In the genomic region with DNA sequence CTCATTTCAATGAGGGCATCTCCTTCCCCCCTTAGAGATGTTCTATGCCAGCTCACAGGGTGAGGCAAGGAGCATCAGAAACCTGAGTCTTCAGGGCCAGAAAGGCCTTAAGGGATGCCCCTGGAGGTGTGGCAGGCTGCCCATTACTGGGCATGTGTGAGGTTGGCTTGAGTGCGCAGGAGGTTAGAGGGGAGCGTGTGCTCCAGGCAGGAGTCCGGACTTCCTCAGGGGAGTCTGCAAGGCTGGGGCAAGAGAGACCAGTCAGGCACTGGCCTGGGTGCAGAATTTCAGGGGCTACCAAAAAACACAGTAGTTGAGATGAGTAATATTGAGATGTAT, we compare ENCODE assay signal across 9 cellular contexts. TPM values are rescaled to one million over a fixed set of nuclear protein-coding genes. Genes with fewer than 3 reads are reported as not detected.
DNase-seq lines count a peak whose midpoint lies in the region; ATAC-seq and TF ChIP-seq lines count a peak whose summit lies in the region.
"Had no signal": no experiment of that assay in that cellular context is flagged by ENCODE, and none has a peak within 500 bp of the region (broad histone marks: within the 10 kb centered on the region; RNA-seq: fewer than 3 reads in every experiment).

No MANE protein-coding gene starts in this region.

- H3K4me3 Mint-ChIP-seq in stimulated activated naive CD8-positive, alpha-beta T cell treated with anti-CD3 and anti-CD28 coated beads, Interleukin-15, Interleukin-2, amounts not matched to agents 100 ng/mL and 50 ng/mL, for 24 hours: peak overlapping the region; percentile 78
- peak overlapping the region; percentile 69 for H3K4me3 Mint-ChIP-seq in MCF 10A (ENCODE audit: unreplicated experiment)

- DNase-seq in stimulated activated naive CD8-positive, alpha-beta T cell treated with anti-CD3 and anti-CD28 coated beads, Interleukin-15, Interleukin-2, amounts not matched to agents 100 U/mL and 50 U/mL, for 24 hours: no peak
- DNase-seq in MCF 10A (ENCODE audit: unreplicated experiment): no peak
- no peak for DNase-seq in AG08395 (ENCODE audit: low spot score)
- no peak for DNase-seq in stimulated activated CD4-positive, alpha-beta T cell treated with anti-CD3 and anti-CD28 coated beads, Interleukin-2, amount 100 ng/mL, for 24 hours
- DNase-seq in A172 (ENCODE audit: low spot score): no peak

- no peak for ATAC-seq in stimulated activated naive CD8-positive, alpha-beta T cell treated with anti-CD3 and anti-CD28 coated beads, Interleukin-15, Interleukin-2, amounts not matched to agents 100 U/mL and 50 U/mL, for 24 hours
- no peak for ATAC-seq in HG03571 (IDR thresholded peaks at IDR 0.05; ENCODE audit: unreplicated experiment)

- peak overlapping the region; percentile 54 to 58 for H3K4me3 ChIP-seq in mucosa of rectum (ENCODE audit: low read length in 2 of 2)

- peaks cover 24 to 26% of the 10 kb centered on the region in 2 donors for H3K4me1 ChIP-seq in mucosa of rectum (ENCODE audit: control insufficient read depth in 2 of 2, insufficient read depth in 2 of 2, low read length in 2 of 2)

- no peak for TF ChIP-seq CTCF in MCF 10A (IDR thresholded peaks at IDR 0.05; ENCODE audit: unreplicated experiment)

- H3K27me3 ChIP-seq in mucosa of rectum (ENCODE audit: control insufficient read depth in 2 of 2, insufficient read depth in 2 of 2, low read length in 2 of 2): peaks cover 0 to 6% of the 10 kb centered on the region in 2 donors

- no peak overlapping the region for H3K27ac ChIP-seq in mucosa of rectum (ENCODE audit: low read depth in 2 of 2, low read length in 2 of 2)

- peaks cover 6% of the 10 kb centered on the region for H3K27me3 Mint-ChIP-seq in stimulated activated naive CD8-positive, alpha-beta T cell treated with anti-CD3 and anti-CD28 coated beads, Interleukin-15, Interleukin-2, amounts not matched to agents 100 ng/mL and 50 ng/mL, for 24 hours
- H3K27me3 Mint-ChIP-seq in MCF 10A (ENCODE audit: insufficient read depth, unreplicated experiment): no peaks in the 10 kb centered on the region

- POLR2A ChIA-PET in MCF 10A (lab: Yijun Ruan, JAX): interaction anchor here (0.6 to 1.6 kb wide), 5 partner anchors 11 to 296 kb away, joined by 3 to 4 read pairs (median 3); no protein-coding TSS in a partner anchor

- H3K36me3 Mint-ChIP-seq in stimulated activated naive CD8-positive, alpha-beta T cell treated with anti-CD3 and anti-CD28 coated beads, Interleukin-15, Interleukin-2, amounts not matched to agents 100 ng/mL and 50 ng/mL, for 24 hours (ENCODE audit: low read depth): no peaks in the 10 kb centered on the region
- no peaks in the 10 kb centered on the region for H3K36me3 Mint-ChIP-seq in MCF 10A (ENCODE audit: insufficient read depth, unreplicated experiment)

- CTCF ChIA-PET in MCF 10A (lab: Yijun Ruan, JAX): interaction anchor here (0.6 to 1.5 kb wide), 10 partner anchors 8 to 600 kb away, joined by 3 to 6 read pairs (median 3); no protein-coding TSS in a partner anchor

- H3K9me3 Mint-ChIP-seq in stimulated activated naive CD8-positive, alpha-beta T cell treated with anti-CD3 and anti-CD28 coated beads, Interleukin-15, Interleukin-2, amounts not matched to agents 100 ng/mL and 50 ng/mL, for 24 hours: no peaks in the 10 kb centered on the region
- H3K9me3 Mint-ChIP-seq in MCF 10A (ENCODE audit: unreplicated experiment): no peaks in the 10 kb centered on the region

- intact Hi-C loops in MCF 10A (cut with micrococcal nuclease): no loop called here

- peaks cover 29% of the 10 kb centered on the region for H3K4me1 Mint-ChIP-seq in stimulated activated naive CD8-positive, alpha-beta T cell treated with anti-CD3 and anti-CD28 coated beads, Interleukin-15, Interleukin-2, amounts not matched to agents 100 ng/mL and 50 ng/mL, for 24 hours (ENCODE audit: low read depth)
- peaks cover 15% of the 10 kb centered on the region for H3K4me1 Mint-ChIP-seq in MCF 10A (ENCODE audit: insufficient read depth, unreplicated experiment)

- H3K36me3 ChIP-seq in mucosa of rectum (ENCODE audit: control insufficient read depth in 2 of 2, insufficient read depth in 2 of 2, low read length in 2 of 2): no peaks in the 10 kb centered on the region

- no peaks in the 10 kb centered on the region for H3K9me3 ChIP-seq in mucosa of rectum (ENCODE audit: control insufficient read depth in 2 of 2, low read length in 2 of 2)

- no peak overlapping the region for H3K9ac ChIP-seq in mucosa of rectum (ENCODE audit: low read depth in 1 of 2, low read length in 2 of 2)

- H3K27ac Mint-ChIP-seq in stimulated activated naive CD8-positive, alpha-beta T cell treated with anti-CD3 and anti-CD28 coated beads, Interleukin-15, Interleukin-2, amounts not matched to agents 100 ng/mL and 50 ng/mL, for 24 hours: peak overlapping the region; percentile 34
- H3K27ac Mint-ChIP-seq in MCF 10A (ENCODE audit: low read depth, unreplicated experiment): no peak overlapping the region

- BruUV-seq in MCF 10A (replicated peaks; lab: Mats Ljungman, UMichigan): no TSS peak

RNA-seq across cellular contexts. Expression of a gene that starts 1.9 kb away (rescaled TPM):
- total RNA-seq in MCF 10A (2022): 4.7 and 4.9 TPM in 2 replicates
- 91.0 and 92.8 TPM in 2 replicates for total RNA-seq in A172 (2014; rRNA removed; shearing (Covaris generic))

RNA-seq across cellular contexts. Expression of a gene that starts 54.8 kb away (rescaled TPM):
- not detected in 2 replicates for total RNA-seq in MCF 10A (2022)
- total RNA-seq in A172 (2014; rRNA removed; shearing (Covaris generic)): not detected in 2 replicates
- total RNA-seq: dermis microvascular lymphatic vessel endothelial cell had no signal

Comparison
In these comparisons a context has a peak if more than half of its experiments do, and no peak if none do; other contexts are left out.
1. RNA of a gene that starts 1.9 kb away (total RNA-seq): 91.0 to 92.8 TPM in A172; 4.7 to 4.9 TPM in MCF 10A; every median in the first group is over 10 times any median in the second.